15 cellular contexts compared by ENCODE assay signal in the genomic region with DNA sequence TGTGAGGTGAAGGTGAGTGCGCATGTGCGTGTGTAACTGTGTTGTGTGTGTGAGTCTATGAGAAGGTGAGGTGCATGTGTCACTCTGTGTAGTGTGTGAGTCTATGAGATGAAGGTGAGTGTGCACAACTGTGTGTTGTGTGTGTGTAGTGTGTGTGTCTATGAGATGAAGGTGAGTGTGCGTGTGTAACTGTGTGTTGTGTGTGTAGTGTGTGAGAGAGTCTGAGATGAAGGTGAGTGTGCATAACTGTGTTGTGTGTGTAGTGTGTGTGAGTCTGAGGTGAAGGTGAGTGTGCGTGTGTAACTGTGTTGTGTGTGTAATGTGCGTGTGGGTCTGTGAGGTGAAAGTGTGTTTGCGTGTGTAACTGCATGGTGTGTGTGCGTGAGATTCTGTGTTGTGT.
DNase-seq lines count a peak whose midpoint lies in the region; ATAC-seq and TF ChIP-seq lines count a peak whose summit lies in the region.
"Had no signal": no experiment of that assay in that cellular context is flagged by ENCODE, and none has a peak within 500 bp of the region (broad histone marks: within the 10 kb centered on the region; RNA-seq: fewer than 3 reads in every experiment).

No MANE protein-coding gene starts in this region.

- no peaks in the 10 kb centered on the region for H3K4me1 Mint-ChIP-seq in activated CD4-positive, alpha-beta T cell treated with anti-CD3 and anti-CD28 coated beads, Interleukin-2, amount 10 ng/mL, durations not matched to agents 24 days and 14 days
- no peaks in the 10 kb centered on the region for H3K4me1 Mint-ChIP-seq in activated CD4-positive, alpha-beta T cell treated with anti-CD3 and anti-CD28 coated beads, Interleukin-2, amount 10 ng/mL, durations not matched to agents 7 days and 5 days
- H3K4me1 Mint-ChIP-seq in stimulated activated memory B cell treated with anti-CD40 and anti-IgM and Interleukin-4, amounts not matched to agents 10 μg/mL and 1 μg/mL and 100 μg/mL, for 72 hours = no peaks in the 10 kb centered on the region
- no peaks in the 10 kb centered on the region for H3K4me1 Mint-ChIP-seq in activated T-helper 1 cell treated with anti-CD3 and anti-CD28 coated beads, Interleukin-12 subunit alpha, Interleukin-12 subunit beta, Interleukin-2, Interleukin-4 antibody, amounts not matched to agents 30 ng/mL and 10 ng/mL and 1 ng/mL, durations not matched to agents 14 hours and 24 hours and 36 hours (ENCODE audit: low read depth)

- TF ChIP-seq CTCF in IMR-90 (conservative IDR thresholded peaks at IDR 0.05; ENCODE audit: low read depth, low read length) = no peak
- no peak for TF ChIP-seq CTCF in lung (IDR thresholded peaks at IDR 0.05; ENCODE audit: control extremely low read depth, extremely low read depth)

- H3K9ac ChIP-seq in BLaER1 = no peak overlapping the region
- H3K9ac ChIP-seq in IMR-90 (ENCODE audit: low read depth, low read length) = no peak overlapping the region

- H3K36me3 ChIP-seq in BLaER1 (no peaks in the 10 kb centered on the region), IMR-90 (ENCODE audit: control insufficient read depth, insufficient read depth, low read length) (no peaks in the 10 kb centered on the region), lung (ENCODE audit: control insufficient read depth in 2 of 2, insufficient read depth in 2 of 2, low read length in 2 of 2) (no peaks in the 10 kb centered on the region)

- CTCF ChIA-PET in activated CD4-positive, alpha-beta T cell treated with anti-CD3 and anti-CD28 coated beads, Interleukin-2, amount 10 ng/mL, durations not matched to agents 7 days and 5 days (lab: Charles Lee) = interaction anchor here (1.1 kb wide), 1 partner anchor 26 kb away, joined by 3 read pairs; no protein-coding TSS in a partner anchor
- CTCF ChIA-PET in IMR-90 (lab: Yijun Ruan, JAX) = no interaction called here

- H3K4me2 ChIP-seq in BLaER1 (peak overlapping the region; percentile 99), IMR-90 (ENCODE audit: low read depth, low read length) (no peak overlapping the region)

- no peak overlapping the region for H3K4ac ChIP-seq in IMR-90 (ENCODE audit: low read depth, low read length)

- H2AK9ac ChIP-seq in IMR-90 (replicated peaks; ENCODE audit: low read depth, low read length, poor library complexity) = no peak overlapping the region

- H3K18ac ChIP-seq in IMR-90 (ENCODE audit: low read depth, low read length) = no peak overlapping the region

- POLR2A ChIA-PET in activated CD4-positive, alpha-beta T cell treated with anti-CD3 and anti-CD28 coated beads, Interleukin-2, amount 10 ng/mL, durations not matched to agents 7 days and 5 days (lab: Charles Lee) = no interaction called here
- POLR2A ChIA-PET in IMR-90 (lab: Charles Lee; ENCODE audit: unreplicated experiment) = no interaction called here

- H2AK5ac ChIP-seq in IMR-90 (ENCODE audit: low read depth, low read length) = no peak overlapping the region

- H2BK20ac ChIP-seq in IMR-90 (ENCODE audit: low read depth, low read length) = no peak overlapping the region

- H3K36me3 Mint-ChIP-seq in activated CD4-positive, alpha-beta T cell treated with anti-CD3 and anti-CD28 coated beads, Interleukin-2, amount 10 ng/mL, durations not matched to agents 24 days and 14 days (ENCODE audit: low read depth) = no peaks in the 10 kb centered on the region
- H3K36me3 Mint-ChIP-seq in activated CD4-positive, alpha-beta T cell treated with anti-CD3 and anti-CD28 coated beads, Interleukin-2, amount 10 ng/mL, durations not matched to agents 7 days and 5 days (ENCODE audit: low read depth) = no peaks in the 10 kb centered on the region
- no peaks in the 10 kb centered on the region for H3K36me3 Mint-ChIP-seq in stimulated activated memory B cell treated with anti-CD40 and anti-IgM and Interleukin-4, amounts not matched to agents 10 μg/mL and 1 μg/mL and 100 μg/mL, for 72 hours
- no peaks in the 10 kb centered on the region for H3K36me3 Mint-ChIP-seq in activated T-helper 1 cell treated with anti-CD3 and anti-CD28 coated beads, Interleukin-12 subunit alpha, Interleukin-12 subunit beta, Interleukin-2, Interleukin-4 antibody, amounts not matched to agents 30 ng/mL and 10 ng/mL and 1 ng/mL, durations not matched to agents 14 hours and 24 hours and 36 hours (ENCODE audit: low read depth)

- BruUV-seq in IMR-90 (replicated peaks; lab: Mats Ljungman, UMichigan) = no TSS peak

- ATAC-seq in IMR-90 (ENCODE audit: low read depth) (no peak), lung (ENCODE audit: insufficient read depth, low FRiP score) (no peak)
- ATAC-seq in stimulated activated memory B cell treated with anti-CD40 and anti-IgM and Interleukin-4, amounts not matched to agents 10 μg/mL and 1 μg/mL and 100 μg/mL, for 72 hours = no peak

- H3K4me1 ChIP-seq in BLaER1 (peaks cover 74% of the 10 kb centered on the region), IMR-90 (ENCODE audit: control insufficient read depth, insufficient read depth, low read length) (no peaks in the 10 kb centered on the region), lung (ENCODE audit: control insufficient read depth in 2 of 2, insufficient read depth in 2 of 2, low read length in 2 of 2) (peaks cover 0 to 8% of the 10 kb centered on the region in 2 donors)

- H2BK15ac ChIP-seq in IMR-90 (ENCODE audit: low read depth, low read length) = no peak overlapping the region

- peak overlapping the region; percentile 33 for H2AFZ ChIP-seq in IMR-90 (replicated peaks; ENCODE audit: low read length, poor library complexity)

- in situ Hi-C loops in IMR-90 (cut with MboI; ENCODE audit: low sequenced_read_pairs) = no loop called here

- no peak overlapping the region for H3K4me3 Mint-ChIP-seq in activated CD4-positive, alpha-beta T cell treated with anti-CD3 and anti-CD28 coated beads, Interleukin-2, amount 10 ng/mL, durations not matched to agents 24 days and 14 days
- no peak overlapping the region for H3K4me3 Mint-ChIP-seq in activated CD4-positive, alpha-beta T cell treated with anti-CD3 and anti-CD28 coated beads, Interleukin-2, amount 10 ng/mL, durations not matched to agents 7 days and 5 days
- no peak overlapping the region for H3K4me3 Mint-ChIP-seq in stimulated activated memory B cell treated with anti-CD40 and anti-IgM and Interleukin-4, amounts not matched to agents 10 μg/mL and 1 μg/mL and 100 μg/mL, for 72 hours
- no peak overlapping the region for H3K4me3 Mint-ChIP-seq in activated T-helper 1 cell treated with anti-CD3 and anti-CD28 coated beads, Interleukin-12 subunit alpha, Interleukin-12 subunit beta, Interleukin-2, Interleukin-4 antibody, amounts not matched to agents 30 ng/mL and 10 ng/mL and 1 ng/mL, durations not matched to agents 14 hours and 24 hours and 36 hours
- H3K4me3 Mint-ChIP-seq: CD4-positive, alpha-beta T cell had no signal

- H3K27me3 ChIP-seq in BLaER1 = no peaks in the 10 kb centered on the region
- peaks cover 11% of the 10 kb centered on the region; the same call in 1 of the 2 replicates for H3K27me3 ChIP-seq in IMR-90 (ENCODE audit: control insufficient read depth, insufficient read depth, low read length)
- no peaks in the 10 kb centered on the region for H3K27me3 ChIP-seq in lung (ENCODE audit: control insufficient read depth, insufficient read depth)

- no peaks in the 10 kb centered on the region for H3K9me1 ChIP-seq in IMR-90 (ENCODE audit: insufficient read depth, low read length)

- no peak overlapping the region for H4K91ac ChIP-seq in IMR-90 (ENCODE audit: insufficient read depth, low read depth, low read length)

- H4K8ac ChIP-seq in IMR-90 (ENCODE audit: low read depth in 2 of 2, low read length in 2 of 2) = no peak overlapping the region

- dilution Hi-C loops in IMR-90 (cut with HindIII; ENCODE audit: low sequenced_read_pairs, unreplicated experiment) = no loop called here

- H3K27ac ChIP-seq in BLaER1 = no peak overlapping the region
- no peak overlapping the region for H3K27ac ChIP-seq in IMR-90 (ENCODE audit: insufficient read depth, low read length)
- no peak overlapping the region for H3K27ac ChIP-seq in lung (ENCODE audit: low read depth in 1 of 2, low read length in 1 of 2)
- H3K27ac ChIP-seq: 22Rv1 had no signal

- no peak overlapping the region for H3K4me3 ChIP-seq in BLaER1
- H3K4me3 ChIP-seq in IMR-90 (ENCODE audit: insufficient read depth, low read depth, low read length) = no peak overlapping the region
- no peak overlapping the region for H3K4me3 ChIP-seq in lung

- H3K9me3 Mint-ChIP-seq in activated CD4-positive, alpha-beta T cell treated with anti-CD3 and anti-CD28 coated beads, Interleukin-2, amount 10 ng/mL, durations not matched to agents 24 days and 14 days = no peaks in the 10 kb centered on the region
- no peaks in the 10 kb centered on the region for H3K9me3 Mint-ChIP-seq in activated CD4-positive, alpha-beta T cell treated with anti-CD3 and anti-CD28 coated beads, Interleukin-2, amount 10 ng/mL, durations not matched to agents 7 days and 5 days
- H3K9me3 Mint-ChIP-seq in stimulated activated memory B cell treated with anti-CD40 and anti-IgM and Interleukin-4, amounts not matched to agents 10 μg/mL and 1 μg/mL and 100 μg/mL, for 72 hours = no peaks in the 10 kb centered on the region
- H3K9me3 Mint-ChIP-seq in activated T-helper 1 cell treated with anti-CD3 and anti-CD28 coated beads, Interleukin-12 subunit alpha, Interleukin-12 subunit beta, Interleukin-2, Interleukin-4 antibody, amounts not matched to agents 30 ng/mL and 10 ng/mL and 1 ng/mL, durations not matched to agents 14 hours and 24 hours and 36 hours = no peaks in the 10 kb centered on the region
- H3K9me3 Mint-ChIP-seq: CD4-positive, alpha-beta T cell had no signal

- H4K5ac ChIP-seq in IMR-90 (ENCODE audit: low read depth, low read length) = no peak overlapping the region

- no peak for TF ChIP-seq POLR2A in IMR-90 (IDR thresholded peaks at IDR 0.05; ENCODE audit: low read depth, low read length)

- H2BK120ac ChIP-seq in IMR-90 (ENCODE audit: low read depth, low read length) = no peak overlapping the region

- H3K79me1 ChIP-seq in IMR-90 (ENCODE audit: low read depth in 1 of 2, low read length in 2 of 2) = no peaks in the 10 kb centered on the region

- intact Hi-C loops in activated CD4-positive, alpha-beta T cell treated with anti-CD3 and anti-CD28 coated beads, Interleukin-2, amount 10 ng/mL, durations not matched to agents 24 days and 14 days (cut with micrococcal nuclease) = no loop called here
- intact Hi-C loops in IMR-90 (cut with micrococcal nuclease) = no loop called here
- intact Hi-C loops in activated T-helper 1 cell treated with anti-CD3 and anti-CD28 coated beads, Interleukin-12 subunit alpha, Interleukin-12 subunit beta, Interleukin-2, Interleukin-4 antibody, amounts not matched to agents 30 ng/mL and 10 ng/mL and 1 ng/mL, durations not matched to agents 14 hours and 24 hours and 36 hours (cut with micrococcal nuclease) = no loop called here

- H3K23ac ChIP-seq in IMR-90 (ENCODE audit: low read depth, low read length) = no peak overlapping the region

- H3K14ac ChIP-seq in IMR-90 (replicated peaks; ENCODE audit: low read depth, low read length) = no peak overlapping the region

- no peak for TF ChIP-seq RAD21 in IMR-90 (IDR thresholded peaks at IDR 0.05; ENCODE audit: low read length)

- H3K27ac Mint-ChIP-seq in activated CD4-positive, alpha-beta T cell treated with anti-CD3 and anti-CD28 coated beads, Interleukin-2, amount 10 ng/mL, durations not matched to agents 24 days and 14 days = no peak overlapping the region
- no peak overlapping the region for H3K27ac Mint-ChIP-seq in activated CD4-positive, alpha-beta T cell treated with anti-CD3 and anti-CD28 coated beads, Interleukin-2, amount 10 ng/mL, durations not matched to agents 7 days and 5 days
- no peak overlapping the region for H3K27ac Mint-ChIP-seq in stimulated activated memory B cell treated with anti-CD40 and anti-IgM and Interleukin-4, amounts not matched to agents 10 μg/mL and 1 μg/mL and 100 μg/mL, for 72 hours
- no peak overlapping the region for H3K27ac Mint-ChIP-seq in activated T-helper 1 cell treated with anti-CD3 and anti-CD28 coated beads, Interleukin-12 subunit alpha, Interleukin-12 subunit beta, Interleukin-2, Interleukin-4 antibody, amounts not matched to agents 30 ng/mL and 10 ng/mL and 1 ng/mL, durations not matched to agents 14 hours and 24 hours and 36 hours
- H3K27ac Mint-ChIP-seq: CD4-positive, alpha-beta T cell had no signal

- no peak overlapping the region for H3K56ac ChIP-seq in IMR-90 (ENCODE audit: extremely low read depth, insufficient read depth, low read length)

- H3K9me3 ChIP-seq in BLaER1 (no peaks in the 10 kb centered on the region), IMR-90 (ENCODE audit: control insufficient read depth, insufficient read depth, low read length) (no peaks in the 10 kb centered on the region), lung (ENCODE audit: control insufficient read depth in 2 of 2, insufficient read depth in 1 of 2, low read length in 1 of 2) (no peaks in the 10 kb centered on the region)

- DNase-seq in activated CD4-positive, alpha-beta T cell treated with anti-CD3 and anti-CD28 coated beads, Interleukin-2, amount 10 ng/mL, durations not matched to agents 24 days and 14 days = peak; percentile 30
- no peak for DNase-seq in activated CD4-positive, alpha-beta T cell treated with anti-CD3 and anti-CD28 coated beads, Interleukin-2, amount 10 ng/mL, durations not matched to agents 7 days and 5 days
- DNase-seq in IMR-90 = no peak
- DNase-seq in lung (ENCODE audit: low spot score) = peak; percentile 11
- DNase-seq in NCI-H128 (lab: John Stamatoyannopoulos, UW; ENCODE audit: unreplicated experiment) = no peak
- DNase-seq in activated T-helper 1 cell treated with anti-CD3 and anti-CD28 coated beads, Interleukin-12 subunit alpha, Interleukin-12 subunit beta, Interleukin-2, Interleukin-4 antibody, amounts not matched to agents 30 ng/mL and 10 ng/mL and 1 ng/mL, durations not matched to agents 14 hours and 24 hours and 36 hours (ENCODE audit: low spot score) = no peak
- DNase-seq: C1 segment of cervical spinal cord; Calu3; CD4-positive, alpha-beta T cell; DMS 273 treated with DMSO at 0.1 percent for 48 hours; GOT3; HCEC 1CT had no signal

- 75% methylated on average over 5 of the region's 7 CpGs; no CpG with 5 or more reads in 1 of the 2 experiments for WGBS in IMR-90 (ENCODE audit: extremely low coverage in 2 of 2, insufficient read length in 1 of 2), 2 experiments
- 96% methylated on average over 7 of the region's 7 CpGs for WGBS in lung, 2 donors

- H2BK5ac ChIP-seq in IMR-90 (ENCODE audit: low read depth, low read length, poor library complexity, severe bottlenecking) = peak overlapping the region; percentile 73

- H4K20me1 ChIP-seq in BLaER1 (no peaks in the 10 kb centered on the region), IMR-90 (ENCODE audit: insufficient read depth, low read length) (no peaks in the 10 kb centered on the region)

- peaks cover 11% of the 10 kb centered on the region for H3K27me3 Mint-ChIP-seq in activated CD4-positive, alpha-beta T cell treated with anti-CD3 and anti-CD28 coated beads, Interleukin-2, amount 10 ng/mL, durations not matched to agents 24 days and 14 days
- H3K27me3 Mint-ChIP-seq in activated CD4-positive, alpha-beta T cell treated with anti-CD3 and anti-CD28 coated beads, Interleukin-2, amount 10 ng/mL, durations not matched to agents 7 days and 5 days = peaks cover 18% of the 10 kb centered on the region
- H3K27me3 Mint-ChIP-seq in stimulated activated memory B cell treated with anti-CD40 and anti-IgM and Interleukin-4, amounts not matched to agents 10 μg/mL and 1 μg/mL and 100 μg/mL, for 72 hours = peaks cover 10% of the 10 kb centered on the region
- H3K27me3 Mint-ChIP-seq in activated T-helper 1 cell treated with anti-CD3 and anti-CD28 coated beads, Interleukin-12 subunit alpha, Interleukin-12 subunit beta, Interleukin-2, Interleukin-4 antibody, amounts not matched to agents 30 ng/mL and 10 ng/mL and 1 ng/mL, durations not matched to agents 14 hours and 24 hours and 36 hours (ENCODE audit: insufficient read depth) = peaks cover 17% of the 10 kb centered on the region

Comparison
In these comparisons a context has a peak if more than half of its experiments do, and no peak if none do; other contexts are left out.
1. DNase-seq: peak in activated CD4-positive, alpha-beta T cell treated with anti-CD3 and anti-CD28 coated beads, Interleukin-2, amount 10 ng/mL, durations not matched to agents 24 days and 14 days (single experiment) and lung (single experiment); none in activated CD4-positive, alpha-beta T cell treated with anti-CD3 and anti-CD28 coated beads, Interleukin-2, amount 10 ng/mL, durations not matched to agents 7 days and 5 days (single experiment), IMR-90 (single experiment), NCI-H128 (single experiment) and activated T-helper 1 cell treated with anti-CD3 and anti-CD28 coated beads, Interleukin-12 subunit alpha, Interleukin-12 subunit beta, Interleukin-2, Interleukin-4 antibody, amounts not matched to agents 30 ng/mL and 10 ng/mL and 1 ng/mL, durations not matched to agents 14 hours and 24 hours and 36 hours (single experiment).